ENCODE assay signal across 1 cellular context in the genomic region with DNA sequence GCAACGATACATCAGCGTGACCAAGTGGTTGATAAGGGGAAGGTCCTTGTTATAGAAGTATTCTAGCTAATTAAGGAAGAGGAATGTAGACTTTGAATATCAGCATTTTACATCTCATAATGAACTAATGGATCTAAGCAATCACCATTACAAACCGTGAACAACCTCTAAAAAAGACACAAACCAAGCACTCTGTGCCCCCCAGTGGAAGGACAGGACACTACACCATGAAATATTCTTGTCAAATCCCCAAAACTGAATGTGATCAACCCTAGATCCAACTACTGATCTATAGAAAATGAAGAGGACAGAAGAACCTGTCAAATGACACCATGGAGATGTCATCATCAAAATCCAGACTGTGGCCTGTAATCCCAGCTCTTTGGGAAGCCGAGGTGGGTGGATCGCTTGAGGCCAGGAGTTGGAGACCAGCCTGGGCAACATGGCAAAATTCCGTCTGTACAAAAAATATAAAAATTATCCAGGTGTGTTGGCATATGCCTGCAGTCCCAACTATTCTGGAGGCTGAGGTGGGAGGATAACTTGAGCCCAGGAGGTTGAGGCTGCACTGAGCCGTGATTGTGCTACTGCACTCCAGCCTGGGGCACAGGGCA.
TF ChIP-seq lines count a peak whose summit lies in the region.

No MANE protein-coding gene starts in this region.

TF ChIP-seq in GM12878, 131 proteins besides CTCF, POLR2A, EP300 and RAD21 (continued from another document):
- TF ChIP-seq, protein P1, sequence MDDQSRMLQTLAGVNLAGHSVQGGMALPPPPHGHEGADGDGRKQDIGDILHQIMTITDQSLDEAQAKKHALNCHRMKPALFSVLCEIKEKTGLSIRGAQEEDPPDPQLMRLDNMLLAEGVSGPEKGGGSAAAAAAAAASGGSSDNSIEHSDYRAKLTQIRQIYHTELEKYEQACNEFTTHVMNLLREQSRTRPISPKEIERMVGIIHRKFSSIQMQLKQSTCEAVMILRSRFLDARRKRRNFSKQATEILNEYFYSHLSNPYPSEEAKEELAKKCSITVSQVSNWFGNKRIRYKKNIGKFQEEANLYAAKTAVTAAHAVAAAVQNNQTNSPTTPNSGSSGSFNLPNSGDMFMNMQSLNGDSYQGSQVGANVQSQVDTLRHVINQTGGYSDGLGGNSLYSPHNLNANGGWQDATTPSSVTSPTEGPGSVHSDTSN (IDR thresholded peaks at IDR 0.05; ENCODE audit: insufficient replicate concordance, low read depth, low read length) = no peak
- TF ChIP-seq CREB1 (IDR thresholded peaks at IDR 0.05; ENCODE audit: low read depth) (0 out of 2 replicates have a peak, but pooled peaks have one; percentile 12), YY1 (IDR thresholded peaks at IDR 0.05; ENCODE audit: low read depth, low read length) (no peak), NFYA (IDR thresholded peaks at IDR 0.05; ENCODE audit: borderline replicate concordance, low read depth, low read length) (no peak), POU2F2 (IDR thresholded peaks at IDR 0.05; ENCODE audit: borderline replicate concordance, low read depth, low read length) (no peak)
- TF ChIP-seq, protein P2, sequence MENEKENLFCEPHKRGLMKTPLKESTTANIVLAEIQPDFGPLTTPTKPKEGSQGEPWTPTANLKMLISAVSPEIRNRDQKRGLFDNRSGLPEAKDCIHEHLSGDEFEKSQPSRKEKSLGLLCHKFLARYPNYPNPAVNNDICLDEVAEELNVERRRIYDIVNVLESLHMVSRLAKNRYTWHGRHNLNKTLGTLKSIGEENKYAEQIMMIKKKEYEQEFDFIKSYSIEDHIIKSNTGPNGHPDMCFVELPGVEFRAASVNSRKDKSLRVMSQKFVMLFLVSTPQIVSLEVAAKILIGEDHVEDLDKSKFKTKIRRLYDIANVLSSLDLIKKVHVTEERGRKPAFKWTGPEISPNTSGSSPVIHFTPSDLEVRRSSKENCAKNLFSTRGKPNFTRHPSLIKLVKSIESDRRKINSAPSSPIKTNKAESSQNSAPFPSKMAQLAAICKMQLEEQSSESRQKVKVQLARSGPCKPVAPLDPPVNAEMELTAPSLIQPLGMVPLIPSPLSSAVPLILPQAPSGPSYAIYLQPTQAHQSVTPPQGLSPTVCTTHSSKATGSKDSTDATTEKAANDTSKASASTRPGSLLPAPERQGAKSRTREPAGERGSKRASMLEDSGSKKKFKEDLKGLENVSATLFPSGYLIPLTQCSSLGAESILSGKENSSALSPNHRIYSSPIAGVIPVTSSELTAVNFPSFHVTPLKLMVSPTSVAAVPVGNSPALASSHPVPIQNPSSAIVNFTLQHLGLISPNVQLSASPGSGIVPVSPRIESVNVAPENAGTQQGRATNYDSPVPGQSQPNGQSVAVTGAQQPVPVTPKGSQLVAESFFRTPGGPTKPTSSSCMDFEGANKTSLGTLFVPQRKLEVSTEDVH (IDR thresholded peaks at IDR 0.05; ENCODE audit: low read depth, partially characterized antibody) = no peak
- TF ChIP-seq, protein P3, sequence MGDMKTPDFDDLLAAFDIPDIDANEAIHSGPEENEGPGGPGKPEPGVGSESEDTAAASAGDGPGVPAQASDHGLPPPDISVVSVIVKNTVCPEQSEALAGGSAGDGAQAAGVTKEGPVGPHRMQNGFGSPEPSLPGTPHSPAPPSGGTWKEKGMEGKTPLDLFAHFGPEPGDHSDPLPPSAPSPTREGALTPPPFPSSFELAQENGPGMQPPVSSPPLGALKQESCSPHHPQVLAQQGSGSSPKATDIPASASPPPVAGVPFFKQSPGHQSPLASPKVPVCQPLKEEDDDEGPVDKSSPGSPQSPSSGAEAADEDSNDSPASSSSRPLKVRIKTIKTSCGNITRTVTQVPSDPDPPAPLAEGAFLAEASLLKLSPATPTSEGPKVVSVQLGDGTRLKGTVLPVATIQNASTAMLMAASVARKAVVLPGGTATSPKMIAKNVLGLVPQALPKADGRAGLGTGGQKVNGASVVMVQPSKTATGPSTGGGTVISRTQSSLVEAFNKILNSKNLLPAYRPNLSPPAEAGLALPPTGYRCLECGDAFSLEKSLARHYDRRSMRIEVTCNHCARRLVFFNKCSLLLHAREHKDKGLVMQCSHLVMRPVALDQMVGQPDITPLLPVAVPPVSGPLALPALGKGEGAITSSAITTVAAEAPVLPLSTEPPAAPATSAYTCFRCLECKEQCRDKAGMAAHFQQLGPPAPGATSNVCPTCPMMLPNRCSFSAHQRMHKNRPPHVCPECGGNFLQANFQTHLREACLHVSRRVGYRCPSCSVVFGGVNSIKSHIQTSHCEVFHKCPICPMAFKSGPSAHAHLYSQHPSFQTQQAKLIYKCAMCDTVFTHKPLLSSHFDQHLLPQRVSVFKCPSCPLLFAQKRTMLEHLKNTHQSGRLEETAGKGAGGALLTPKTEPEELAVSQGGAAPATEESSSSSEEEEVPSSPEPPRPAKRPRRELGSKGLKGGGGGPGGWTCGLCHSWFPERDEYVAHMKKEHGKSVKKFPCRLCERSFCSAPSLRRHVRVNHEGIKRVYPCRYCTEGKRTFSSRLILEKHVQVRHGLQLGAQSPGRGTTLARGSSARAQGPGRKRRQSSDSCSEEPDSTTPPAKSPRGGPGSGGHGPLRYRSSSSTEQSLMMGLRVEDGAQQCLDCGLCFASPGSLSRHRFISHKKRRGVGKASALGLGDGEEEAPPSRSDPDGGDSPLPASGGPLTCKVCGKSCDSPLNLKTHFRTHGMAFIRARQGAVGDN (IDR thresholded peaks at IDR 0.05) = no peak
- TF ChIP-seq, protein P4, sequence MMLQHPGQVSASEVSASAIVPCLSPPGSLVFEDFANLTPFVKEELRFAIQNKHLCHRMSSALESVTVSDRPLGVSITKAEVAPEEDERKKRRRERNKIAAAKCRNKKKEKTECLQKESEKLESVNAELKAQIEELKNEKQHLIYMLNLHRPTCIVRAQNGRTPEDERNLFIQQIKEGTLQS (IDR thresholded peaks at IDR 0.05; ENCODE audit: borderline replicate concordance, extremely low read depth, low read depth, low read length) = no peak
